8 cellular contexts compared by ENCODE assay signal in genomic region chr1:156281281-156282142, GRCh38. TPM values are rescaled to one million over a fixed set of nuclear protein-coding genes. Genes with fewer than 3 reads are reported as not detected.
A peak's percentile ranks its signal among the peaks of the same experiment; 100 is the strongest.
DNase-seq lines count a peak whose midpoint lies in the region; ATAC-seq, FAIRE-seq and TF ChIP-seq lines count a peak whose summit lies in the region.

No MANE protein-coding gene starts in this region.

- no peak for FAIRE-seq in pancreas (lab: Jason Lieb, UNC)

- peaks cover 6 to 16% (median 8%) of the 10 kb centered on the region in 3 donors for H3K4me1 ChIP-seq in pancreas

- TF ChIP-seq CTCF in fibroblast of villous mesenchyme (IDR thresholded peaks at IDR 0.05; ENCODE audit: insufficient read depth, low read depth, low read length) (no peak), pancreas (IDR thresholded peaks at IDR 0.05) (no peak)

- H3K9me3 ChIP-seq in pancreas, result no peaks in the 10 kb centered on the region

- no peaks in the 10 kb centered on the region for H3K27me3 ChIP-seq in pancreas

- whole genome bisulfite sequencing in pancreas, 2 donors, result 15 to 16% methylated on average over 20 of the region's 20 CpGs

- H3K36me3 ChIP-seq in pancreas, result peaks cover 0 to 11% (median 9%) of the 10 kb centered on the region in 3 donors

- H3K27ac ChIP-seq in pancreas, result peak overlapping the region in 2 of 4 donors; percentile 62 to 86

- intact Hi-C loops in pancreas (cut with DNase I), result no loop called here

- H3K4me3 ChIP-seq in fibroblast of villous mesenchyme (ENCODE audit: low read depth, low read length), result peak overlapping the region; percentile 71
- peak overlapping the region; percentile 69 to 95 (median 90) for H3K4me3 ChIP-seq in pancreas

- ATAC-seq in GM19452 (IDR thresholded peaks at IDR 0.05; ENCODE audit: unreplicated experiment), result peak; percentile 43
- no peak for ATAC-seq in pancreas
- ATAC-seq in GM21737 (IDR thresholded peaks at IDR 0.05; ENCODE audit: unreplicated experiment), result no peak

- peak; percentile 78 for DNase-seq in CD1c-positive myeloid dendritic cell (ENCODE audit: extremely low spot score)
- DNase-seq in NAMALWA (ENCODE audit: low spot score), result peak; percentile 95
- DNase-seq in activated CD8-positive, alpha-beta memory T cell treated with anti-CD3 and anti-CD28 coated beads, Interleukin-2, amount 50 U/mL, for 24 hours (ENCODE audit: extremely low read depth), result peak; percentile 36
- no peak for DNase-seq in fibroblast of villous mesenchyme (ENCODE audit: low read depth)
- DNase-seq in pancreas, result peak in 1 of 6 donors; percentile 19
- DNase-seq in iPS-NIHi7 (ENCODE audit: extremely low spot score), result no peak

RNA-seq across cellular contexts. Expression of gene SMG5, which starts 1.1 kb away (rescaled TPM):
- total RNA-seq in fibroblast of villous mesenchyme, result 52.2 and 63.5 TPM in 2 replicates
- total RNA-seq in pancreas, result 10 to 100 TPM; 15.9 to 42.8 (median 23.3) TPM
- polyA plus RNA-seq in pancreas, result 10 to 100 TPM; 26.2 to 26.5 TPM

RNA-seq across cellular contexts. Expression of gene TMEM79, which starts 2.6 kb away (rescaled TPM):
- 0.86 and 1.3 TPM in 2 replicates for total RNA-seq in fibroblast of villous mesenchyme
- total RNA-seq in pancreas, result 1 to 10 TPM in 4 of 6 donors, under 1 TPM in 2; 0.51 to 2.7 (median 1.1) TPM
- polyA plus RNA-seq in pancreas, result 1 to 10 TPM; 3.1 to 3.7 TPM

RNA-seq across cellular contexts. Expression of gene GLMP, which starts 14.0 kb away (rescaled TPM):
- 55.3 and 55.4 TPM in 2 replicates for total RNA-seq in fibroblast of villous mesenchyme
- total RNA-seq in pancreas, result 10 to 100 TPM; 11.1 to 29.6 (median 18.1) TPM
- polyA plus RNA-seq in pancreas, result 10 to 100 TPM; 31.3 to 32.5 TPM

RNA-seq across cellular contexts. Expression of gene VHLL, which starts 17.6 kb away (rescaled TPM):
- 0.32 TPM in 1 of 2 replicates, not detected in the other for total RNA-seq in fibroblast of villous mesenchyme
- not detected for total RNA-seq in pancreas
- under 1 TPM in 1 of 2 donors, not detected in 1; 0.19 TPM for polyA plus RNA-seq in pancreas

RNA-seq across cellular contexts. Expression of gene PAQR6, which starts 33.7 kb away (rescaled TPM):
- total RNA-seq in fibroblast of villous mesenchyme (0.43 and 0.64 TPM in 2 replicates), pancreas (1 to 10 TPM in 2 of 6 donors, under 1 TPM in 4; 0.51 to 1.3 (median 0.67) TPM)
- polyA plus RNA-seq in pancreas, result 1 to 10 TPM; 3.5 to 5.6 TPM

Comparison
In these comparisons a context has a peak if more than half of its experiments do, and no peak if none do; other contexts are left out.
1. DNase-seq: peak in CD1c-positive myeloid dendritic cell (single experiment), NAMALWA (single experiment) and activated CD8-positive, alpha-beta memory T cell treated with anti-CD3 and anti-CD28 coated beads, Interleukin-2, amount 50 U/mL, for 24 hours (single experiment); none in fibroblast of villous mesenchyme (single experiment) and iPS-NIHi7 (single experiment).